Comparison of ENCODE assay signal across 16 cellular contexts in the genomic region with DNA sequence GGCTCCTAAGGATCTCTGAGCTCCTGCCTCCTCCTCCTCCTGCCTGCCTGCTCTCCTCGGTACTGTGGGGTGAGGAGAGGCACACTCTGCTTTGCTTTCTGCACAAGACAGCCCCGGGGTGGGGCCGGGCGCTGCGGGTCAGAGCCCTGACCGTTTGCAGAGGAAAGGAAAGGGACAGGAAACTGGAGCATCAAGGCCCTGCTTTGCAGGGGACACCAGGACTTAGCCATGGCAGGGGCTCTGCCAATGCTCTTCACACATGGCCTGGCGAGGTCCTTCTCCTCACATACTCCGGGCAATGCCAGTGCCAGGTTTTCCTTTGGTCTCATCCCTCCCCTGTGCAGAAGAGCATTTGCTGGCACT. TPM values are rescaled to one million over a fixed set of nuclear protein-coding genes. Genes with fewer than 3 reads are reported as not detected.
"Had no signal": no experiment of that assay in that cellular context is flagged by ENCODE, and none has a peak within 500 bp of the region (broad histone marks: within the 10 kb centered on the region; RNA-seq: fewer than 3 reads in every experiment).

No MANE protein-coding gene starts in this region.

- H3K9me3 ChIP-seq: neutrophil, stomach, testis had no signal

- H3K27me3 ChIP-seq: testis had no signal

- H3K9me3 Mint-ChIP-seq: activated naive CD8-positive, alpha-beta T cell treated with anti-CD3 and anti-CD28 coated beads, Interleukin-2, amount 10 ng/mL, durations not matched to agents 7 days and 5 days had no signal

- FAIRE-seq: TTC549 had no signal

- H3K4me3 ChIP-seq: lung, stomach, testis had no signal

- H3K27ac ChIP-seq: neutrophil, stomach, testis had no signal

- DNase-seq: activated CD4-positive, alpha-beta T cell treated with anti-CD3 and anti-CD28 coated beads, Interleukin-2, amount 10 ng/mL, durations not matched to agents 7 days and 5 days; activated CD4-positive, CD25-positive, alpha-beta regulatory T cell; activated CD8-positive, alpha-beta memory T cell treated with anti-CD3 and anti-CD28 coated beads, Interleukin-2, amount 50 U/mL, for 48 hours; activated gamma-delta T cell treated with Interleukin-2 at 50 U/mL for 16 hours; activated naive CD8-positive, alpha-beta T cell treated with anti-CD3 and anti-CD28 coated beads, Interleukin-2, amount 10 ng/mL, durations not matched to agents 7 days and 5 days; effector memory CD4-positive, alpha-beta T cell; foreskin fibroblast; glutamatergic neuron; stimulated activated CD4-positive, alpha-beta T cell treated with anti-CD3 and anti-CD28 coated beads, Interleukin-1b, Interleukin-23, amount 100 ng/mL, for 48 hours; stomach; SW 1271; testis had no signal

- H3K36me3 ChIP-seq: neutrophil, stomach had no signal

- H3K4me1 Mint-ChIP-seq: activated CD4-positive, alpha-beta T cell treated with anti-CD3 and anti-CD28 coated beads, Interleukin-2, amount 10 ng/mL, durations not matched to agents 7 days and 5 days; activated naive CD8-positive, alpha-beta T cell treated with anti-CD3 and anti-CD28 coated beads, Interleukin-2, amount 10 ng/mL, durations not matched to agents 7 days and 5 days had no signal

- H3K36me3 Mint-ChIP-seq: activated naive CD8-positive, alpha-beta T cell treated with anti-CD3 and anti-CD28 coated beads, Interleukin-2, amount 10 ng/mL, durations not matched to agents 7 days and 5 days had no signal

- H3K4me1 ChIP-seq: testis had no signal

- H3K27ac Mint-ChIP-seq: activated CD4-positive, alpha-beta T cell treated with anti-CD3 and anti-CD28 coated beads, Interleukin-2, amount 10 ng/mL, durations not matched to agents 7 days and 5 days; activated naive CD8-positive, alpha-beta T cell treated with anti-CD3 and anti-CD28 coated beads, Interleukin-2, amount 10 ng/mL, durations not matched to agents 7 days and 5 days; dendritic cell treated with granulocyte-macrophage colony-stimulating factor and Interleukin-4, amounts not matched to agents 40 ng/mL and 50 ng/mL, for 4 days had no signal

- H3K4me3 Mint-ChIP-seq: activated CD4-positive, alpha-beta T cell treated with anti-CD3 and anti-CD28 coated beads, Interleukin-2, amount 10 ng/mL, durations not matched to agents 7 days and 5 days; activated naive CD8-positive, alpha-beta T cell treated with anti-CD3 and anti-CD28 coated beads, Interleukin-2, amount 10 ng/mL, durations not matched to agents 7 days and 5 days; dendritic cell treated with granulocyte-macrophage colony-stimulating factor and Interleukin-4, amounts not matched to agents 40 ng/mL and 50 ng/mL, for 4 days had no signal

RNA-seq across cellular contexts. Expression of a gene that starts 23.7 kb away (rescaled TPM):
- total RNA-seq: activated CD4-positive, alpha-beta T cell treated with anti-CD3 and anti-CD28 coated beads, Interleukin-2, amount 10 ng/mL, durations not matched to agents 7 days and 5 days; activated naive CD8-positive, alpha-beta T cell treated with anti-CD3 and anti-CD28 coated beads, Interleukin-2, amount 10 ng/mL, durations not matched to agents 7 days and 5 days had no signal
